In genomic region chr19:1068111-1069001, GRCh38 we compare ENCODE assay signal across 8 cellular contexts. TPM values are rescaled to one million over a fixed set of nuclear protein-coding genes. Genes with fewer than 3 reads are reported as not detected.
DNase-seq lines count a peak whose midpoint lies in the region; ATAC-seq and TF ChIP-seq lines count a peak whose summit lies in the region.

No MANE protein-coding gene starts in this region.

- H2AFZ ChIP-seq in mesenchymal stem cell (ENCODE audit: low read depth, low read length), result no peak overlapping the region

- H4K8ac ChIP-seq in mesenchymal stem cell (ENCODE audit: low read length), result no peak overlapping the region

- H3K9ac ChIP-seq in mesenchymal stem cell (ENCODE audit: low read length), result no peak overlapping the region

- H3K27ac ChIP-seq in coronary artery, result peak overlapping the region in 1 of 2 donors; percentile 78
- peak overlapping the region in 3 of 4 donors; percentile 23 to 56 (median 55) for H3K27ac ChIP-seq in sigmoid colon
- H3K27ac ChIP-seq in mesenchymal stem cell (ENCODE audit: low read length, poor library complexity, severe bottlenecking), result no peak overlapping the region

- H3K4me3 ChIP-seq in coronary artery, result peak overlapping the region; percentile 69
- H3K4me3 ChIP-seq in sigmoid colon, result peak overlapping the region in 2 of 4 donors; percentile 43 to 45
- no peak overlapping the region for H3K4me3 ChIP-seq in mesenchymal stem cell (ENCODE audit: insufficient read depth in 1 of 2, low read depth in 1 of 2, low read length in 2 of 2)

- peaks cover 17% of the 10 kb centered on the region for H3K36me3 Mint-ChIP-seq in T-helper 17 cell (ENCODE audit: low read depth)

- no peak overlapping the region for H2BK120ac ChIP-seq in mesenchymal stem cell (ENCODE audit: low read depth, low read length)

- H3K14ac ChIP-seq in mesenchymal stem cell (ENCODE audit: low read length in 2 of 2), result no peak overlapping the region

- no peak overlapping the region for H3K23ac ChIP-seq in mesenchymal stem cell (ENCODE audit: low read length in 2 of 2)

- no peak overlapping the region for H3K18ac ChIP-seq in mesenchymal stem cell (ENCODE audit: low read depth in 1 of 2, low read length in 2 of 2)

- H3K4me1 ChIP-seq in sigmoid colon (peaks cover 0 to 52% (median 34%) of the 10 kb centered on the region in 4 donors), mesenchymal stem cell (ENCODE audit: control insufficient read depth, insufficient read depth, low read depth, low read length) (peaks cover 39% of the 10 kb centered on the region)

- H3K4me1 Mint-ChIP-seq in T-helper 17 cell, result peaks cover 45% of the 10 kb centered on the region

- peak; percentile 14 for ATAC-seq in T-helper 17 cell
- no peak for ATAC-seq in GM19035 (IDR thresholded peaks at IDR 0.05; ENCODE audit: unreplicated experiment)
- no peak for ATAC-seq in HG02678 (IDR thresholded peaks at IDR 0.05; ENCODE audit: unreplicated experiment)

- TF ChIP-seq CTCF in GM13977 (IDR thresholded peaks at IDR 0.05; ENCODE audit: extremely low read depth, insufficient read depth, missing control alignments), result no peak
- no peak for TF ChIP-seq CTCF in coronary artery (IDR thresholded peaks at IDR 0.05)
- TF ChIP-seq CTCF in sigmoid colon (IDR thresholded peaks at IDR 0.05), result no peak

- H3K4me2 ChIP-seq in mesenchymal stem cell (ENCODE audit: low read length, poor library complexity, severe bottlenecking), result no peak overlapping the region

- H3K27ac Mint-ChIP-seq in T-helper 17 cell, result peak overlapping the region; percentile 97

- no peak overlapping the region for H2BK12ac ChIP-seq in mesenchymal stem cell (ENCODE audit: low read length in 2 of 2)

- TF ChIP-seq EP300 in sigmoid colon (IDR thresholded peaks at IDR 0.05), result no peak

- H2BK5ac ChIP-seq in mesenchymal stem cell (ENCODE audit: low read depth, low read length, poor library complexity, severe bottlenecking), result no peak overlapping the region

- 46 to 59% methylated on average over 44 of the region's 44 CpGs for WGBS in sigmoid colon, 2 donors
- WGBS in mesenchymal stem cell, result 92% methylated on average over 41 of the region's 44 CpGs

- H3K9me3 ChIP-seq in T-helper 17 cell (ENCODE audit: control insufficient read depth, low read length, poor library complexity, severe bottlenecking) (no peaks in the 10 kb centered on the region), sigmoid colon (no peaks in the 10 kb centered on the region), mesenchymal stem cell (ENCODE audit: control insufficient read depth, low read length) (no peaks in the 10 kb centered on the region)

- peak overlapping the region; percentile 94 for H3K4me3 Mint-ChIP-seq in T-helper 17 cell

- no peak overlapping the region for H3K4ac ChIP-seq in mesenchymal stem cell (ENCODE audit: low read depth in 1 of 2, low read length in 2 of 2)

- H2AK5ac ChIP-seq in mesenchymal stem cell (ENCODE audit: low read length, severe bottlenecking), result no peak overlapping the region

- DNase-seq in GM13977 (ENCODE audit: low spot score), result peak; percentile 73
- DNase-seq in T-helper 17 cell, result peak; percentile 37 to 59 (median 43)
- no peak for DNase-seq in coronary artery (ENCODE audit: low spot score)
- no peak for DNase-seq in sigmoid colon
- no peak for DNase-seq in mesenchymal stem cell
- no peak for DNase-seq in NCI-H146 treated with DMSO at 0.1 percent for 48 hours (lab: John Stamatoyannopoulos, UW; ENCODE audit: unreplicated experiment)

- TF ChIP-seq POLR2A in sigmoid colon (IDR thresholded peaks at IDR 0.05), result no peak

- H4K91ac ChIP-seq in mesenchymal stem cell (ENCODE audit: low read length), result no peak overlapping the region

- H3K27me3 ChIP-seq in sigmoid colon (peaks cover 44 to 83% (median 79%) of the 10 kb centered on the region in 3 donors), mesenchymal stem cell (ENCODE audit: control insufficient read depth in 1 of 2, insufficient read depth in 1 of 2, low read length in 2 of 2) (peaks cover 50 to 83% of the 10 kb centered on the region in 2 experiments)

- intact Hi-C loops in sigmoid colon (cut with DNase I), result no loop called here

- H3K36me3 ChIP-seq in sigmoid colon, result no peaks in the 10 kb centered on the region
- H3K36me3 ChIP-seq in mesenchymal stem cell (ENCODE audit: control insufficient read depth in 1 of 2, insufficient read depth in 2 of 2, low read depth in 1 of 2, low read length in 2 of 2), result peaks cover 0 to 7% of the 10 kb centered on the region in 2 experiments

- in situ Hi-C loops in GM13977 (cut with MboI; ENCODE audit: low pct_unique_long_range_greater_than_20kb, low sequenced_read_pairs, unreplicated experiment), result no loop called here

- H2BK15ac ChIP-seq in mesenchymal stem cell (ENCODE audit: low read depth, poor library complexity, severe bottlenecking), result no peak overlapping the region

- no peaks in the 10 kb centered on the region for H3K79me1 ChIP-seq in mesenchymal stem cell (replicated peaks; ENCODE audit: low read length, poor library complexity, severe bottlenecking)

- no peaks in the 10 kb centered on the region for H3K27me3 Mint-ChIP-seq in T-helper 17 cell

RNA-seq across cellular contexts. Expression of gene ARHGAP45, which starts 1.4 kb away (rescaled TPM):
- total RNA-seq in T-helper 17 cell (100 to 1,000 TPM; 603 to 646 TPM), sigmoid colon (10 to 100 TPM; 12.8 to 21.6 (median 18.2) TPM)
- polyA plus RNA-seq in sigmoid colon, result 100 to 1,000 TPM in 1 of 3 donors, 10 to 100 TPM in 2; 38.6 to 103 (median 39.0) TPM
- 0.17 TPM for polyA plus RNA-seq in mesenchymal stem cell (2013, experiment 1 of 2)
- 0.15 TPM for polyA plus RNA-seq in mesenchymal stem cell (2013, experiment 2 of 2)

RNA-seq across cellular contexts. Expression of gene POLR2E, which starts 26.8 kb away (rescaled TPM):
- total RNA-seq in T-helper 17 cell (10 to 100 TPM; 63.8 to 81.4 TPM), sigmoid colon (100 to 1,000 TPM in 2 of 4 donors, 10 to 100 TPM in 2; 82.0 to 203 (median 104) TPM)
- 100 to 1,000 TPM; 124 to 175 (median 133) TPM for polyA plus RNA-seq in sigmoid colon
- 152 TPM for polyA plus RNA-seq in mesenchymal stem cell (2013, experiment 1 of 2)
- polyA plus RNA-seq in mesenchymal stem cell (2013, experiment 2 of 2), result 153 TPM

RNA-seq across cellular contexts. Expression of gene ABCA7, which starts 28.4 kb away (rescaled TPM):
- total RNA-seq in T-helper 17 cell (100 to 1,000 TPM; 107 to 112 TPM), sigmoid colon (10 to 100 TPM in 2 of 4 donors, 1 to 10 TPM in 2; 3.8 to 20.5 (median 10.9) TPM)
- 10 to 100 TPM in 1 of 3 donors, 1 to 10 TPM in 2; 1.8 to 25.1 (median 9.9) TPM for polyA plus RNA-seq in sigmoid colon
- 8.4 TPM for polyA plus RNA-seq in mesenchymal stem cell (2013, experiment 1 of 2)
- 8.4 TPM for polyA plus RNA-seq in mesenchymal stem cell (2013, experiment 2 of 2)

RNA-seq across cellular contexts. Expression of gene GPX4, which starts 35.4 kb away (rescaled TPM):
- total RNA-seq in T-helper 17 cell (100 to 1,000 TPM; 184 to 187 TPM), sigmoid colon (100 to 1,000 TPM; 269 to 433 (median 371) TPM)
- polyA plus RNA-seq in sigmoid colon, result 100 to 1,000 TPM; 311 to 662 (median 643) TPM
- 676 TPM for polyA plus RNA-seq in mesenchymal stem cell (2013, experiment 1 of 2)
- 686 TPM for polyA plus RNA-seq in mesenchymal stem cell (2013, experiment 2 of 2)

RNA-seq across cellular contexts. Expression of gene CNN2, which starts 41.9 kb away (rescaled TPM):
- total RNA-seq in T-helper 17 cell (100 to 1,000 TPM; 263 to 301 TPM), sigmoid colon (10 to 100 TPM; 25.5 to 59.0 (median 36.3) TPM)
- polyA plus RNA-seq in sigmoid colon, result 100 to 1,000 TPM in 1 of 3 donors, 10 to 100 TPM in 2; 48.0 to 115 (median 53.9) TPM
- polyA plus RNA-seq in mesenchymal stem cell (2013, experiment 1 of 2), result 374 TPM
- 362 TPM for polyA plus RNA-seq in mesenchymal stem cell (2013, experiment 2 of 2)

Comparison
In these comparisons a context has a peak if more than half of its experiments do, and no peak if none do; other contexts are left out.
1. DNase-seq: peak in GM13977 (single experiment) and T-helper 17 cell (3 of 3); none in coronary artery (single experiment), sigmoid colon (single experiment), mesenchymal stem cell (single experiment) and NCI-H146 treated with DMSO at 0.1 percent for 48 hours (single experiment).
2. RNA of gene ARHGAP45, which starts 1.4 kb away (total RNA-seq): 603 to 646 TPM in T-helper 17 cell; 12.8 to 21.6 TPM in sigmoid colon; every median in the first group is over 10 times any median in the second.
3. RNA of gene ABCA7, which starts 28.4 kb away (total RNA-seq): 107 to 112 TPM in T-helper 17 cell; 3.8 to 20.5 TPM in sigmoid colon; every median in the first group is over 4 times any median in the second.